9 cellular contexts compared by ENCODE assay signal in genomic region chr1:206555473-206555935, GRCh38. TPM values are rescaled to one million over a fixed set of nuclear protein-coding genes. Genes with fewer than 3 reads are reported as not detected.
A peak's percentile ranks its signal among the peaks of the same experiment; 100 is the strongest.
DNase-seq lines count a peak whose midpoint lies in the region; ATAC-seq and TF ChIP-seq lines count a peak whose summit lies in the region.
"Had no signal": no experiment of that assay in that cellular context is flagged by ENCODE, and none has a peak within 500 bp of the region (broad histone marks: within the 10 kb centered on the region; RNA-seq: fewer than 3 reads in every experiment).

No MANE protein-coding gene starts in this region.

- H3K4me3 ChIP-seq in neutrophil (ENCODE audit: low read depth in 1 of 2, low read length in 1 of 2) (peak overlapping the region in 1 of 2 experiments; percentile 96), BE2C (ENCODE audit: low read depth, low read length) (no peak overlapping the region)

- ATAC-seq in T-cell (replicated peaks in 1 of 4) (no peak), WTC11 (no peak; the same call in 1 of the 2 replicates), HG03095 (IDR thresholded peaks at IDR 0.05; ENCODE audit: unreplicated experiment) (no peak)

- H3K9me3 Mint-ChIP-seq in T-cell (no peaks in the 10 kb centered on the region), WTC11 (no peaks in the 10 kb centered on the region)

- H3K27ac ChIP-seq in neutrophil: peak overlapping the region; percentile 100

- peak overlapping the region; percentile 88 to 93 for H3K27ac Mint-ChIP-seq in T-cell
- H3K27ac Mint-ChIP-seq in WTC11: no peak overlapping the region

- H3K4me1 Mint-ChIP-seq in T-cell: peaks cover 71 to 78% (median 75%) of the 10 kb centered on the region in 3 donors
- peaks cover 35% of the 10 kb centered on the region for H3K4me1 Mint-ChIP-seq in WTC11

- H3K36me3 Mint-ChIP-seq in T-cell: peaks cover 21% of the 10 kb centered on the region
- H3K36me3 Mint-ChIP-seq in WTC11: no peaks in the 10 kb centered on the region

- no peaks in the 10 kb centered on the region for H3K27me3 Mint-ChIP-seq in T-cell
- H3K27me3 Mint-ChIP-seq in WTC11 (ENCODE audit: low read depth): peaks cover 36% of the 10 kb centered on the region

- H3K27me3 ChIP-seq in neutrophil: no peaks in the 10 kb centered on the region
- peaks cover 16% of the 10 kb centered on the region for H3K27me3 ChIP-seq in BE2C

- H3K4me1 ChIP-seq in neutrophil (ENCODE audit: control insufficient read depth in 1 of 2, insufficient read depth in 1 of 2, low read depth in 1 of 2, low read length in 1 of 2) (peaks cover 47 to 53% of the 10 kb centered on the region in 2 experiments), BE2C (no peaks in the 10 kb centered on the region)

- H3K9me3 ChIP-seq in neutrophil (no peaks in the 10 kb centered on the region), BE2C (no peaks in the 10 kb centered on the region)

- POLR2A ChIA-PET in T-cell (lab: Charles Lee): interaction anchor here (0.6 to 2.0 kb wide), 7 partner anchors 10 to 806 kb away, joined by 3 to 9 read pairs (median 4); no protein-coding TSS in a partner anchor
- POLR2A ChIA-PET in WTC11 (lab: Charles Lee): interaction anchor here (0.6 to 1.3 kb wide), 3 partner anchors 11 to 20 kb away, joined by 3 to 5 read pairs (median 3); no protein-coding TSS in a partner anchor

- TF ChIP-seq CTCF in neutrophil (IDR thresholded peaks at IDR 0.05): no peak
- TF ChIP-seq CTCF in WTC11 (IDR thresholded peaks at IDR 0.05): no peak
- TF ChIP-seq CTCF in BE2C (IDR thresholded peaks at IDR 0.05; ENCODE audit: low read depth, low read length): no peak

- H3K36me3 ChIP-seq in neutrophil (peaks cover 13% of the 10 kb centered on the region), BE2C (no peaks in the 10 kb centered on the region)

- peak; percentile 19 for DNase-seq in COLO668 (lab: John Stamatoyannopoulos, UW; ENCODE audit: unreplicated experiment)
- peak in 8 of 34 experiments; percentile 18 to 41 (median 27) for DNase-seq in T-cell
- DNase-seq in effector CD8-positive, alpha-beta T cell (lab: John Stamatoyannopoulos, UW): peak; percentile 17
- DNase-seq in WTC11 (ENCODE audit: low spot score): no peak
- DNase-seq in BE2C: no peak
- no peak for DNase-seq in NCI-H2107 treated with DMSO at 0.1 percent for 48 hours (lab: John Stamatoyannopoulos, UW; ENCODE audit: unreplicated experiment)
- DNase-seq: SIG-M5 had no signal

- CTCF ChIA-PET in T-cell (lab: Charles Lee): interaction anchor here (0.7 to 4.5 kb wide), 14 partner anchors 10 to 57 kb away, joined by 3 to 51 read pairs (median 6); partner anchors contain the start of genes EIF2D (in 1 of the 2) and RASSF5 (in 1 of the 2)
- CTCF ChIA-PET in WTC11 (lab: Charles Lee): interaction anchor here (0.9 to 4.4 kb wide), 10 partner anchors 10 to 376 kb away, joined by 3 to 49 read pairs (median 8); partner anchors contain the start of genes EIF2D and RASSF5

- H3K4me3 Mint-ChIP-seq in T-cell (peak overlapping the region; percentile 88 to 97 (median 96)), WTC11 (no peak overlapping the region)

TF ChIP-seq in WTC11, 78 proteins besides CTCF, POLR2A, EP300 and RAD21 (continues in another document):
- TF ChIP-seq, protein P1, sequence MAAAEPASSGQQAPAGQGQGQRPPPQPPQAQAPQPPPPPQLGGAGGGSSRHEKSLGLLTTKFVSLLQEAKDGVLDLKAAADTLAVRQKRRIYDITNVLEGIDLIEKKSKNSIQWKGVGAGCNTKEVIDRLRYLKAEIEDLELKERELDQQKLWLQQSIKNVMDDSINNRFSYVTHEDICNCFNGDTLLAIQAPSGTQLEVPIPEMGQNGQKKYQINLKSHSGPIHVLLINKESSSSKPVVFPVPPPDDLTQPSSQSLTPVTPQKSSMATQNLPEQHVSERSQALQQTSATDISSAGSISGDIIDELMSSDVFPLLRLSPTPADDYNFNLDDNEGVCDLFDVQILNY (CRISPR knock-in tag; IDR thresholded peaks at IDR 0.05): no peak
- TF ChIP-seq, protein P2, sequence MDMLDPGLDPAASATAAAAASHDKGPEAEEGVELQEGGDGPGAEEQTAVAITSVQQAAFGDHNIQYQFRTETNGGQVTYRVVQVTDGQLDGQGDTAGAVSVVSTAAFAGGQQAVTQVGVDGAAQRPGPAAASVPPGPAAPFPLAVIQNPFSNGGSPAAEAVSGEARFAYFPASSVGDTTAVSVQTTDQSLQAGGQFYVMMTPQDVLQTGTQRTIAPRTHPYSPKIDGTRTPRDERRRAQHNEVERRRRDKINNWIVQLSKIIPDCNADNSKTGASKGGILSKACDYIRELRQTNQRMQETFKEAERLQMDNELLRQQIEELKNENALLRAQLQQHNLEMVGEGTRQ (CRISPR knock-in tag; IDR thresholded peaks at IDR 0.05): no peak
- TF ChIP-seq, protein P3, sequence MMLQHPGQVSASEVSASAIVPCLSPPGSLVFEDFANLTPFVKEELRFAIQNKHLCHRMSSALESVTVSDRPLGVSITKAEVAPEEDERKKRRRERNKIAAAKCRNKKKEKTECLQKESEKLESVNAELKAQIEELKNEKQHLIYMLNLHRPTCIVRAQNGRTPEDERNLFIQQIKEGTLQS (CRISPR knock-in tag; conservative IDR thresholded peaks at IDR 0.05): no peak
- TF ChIP-seq, protein P4, sequence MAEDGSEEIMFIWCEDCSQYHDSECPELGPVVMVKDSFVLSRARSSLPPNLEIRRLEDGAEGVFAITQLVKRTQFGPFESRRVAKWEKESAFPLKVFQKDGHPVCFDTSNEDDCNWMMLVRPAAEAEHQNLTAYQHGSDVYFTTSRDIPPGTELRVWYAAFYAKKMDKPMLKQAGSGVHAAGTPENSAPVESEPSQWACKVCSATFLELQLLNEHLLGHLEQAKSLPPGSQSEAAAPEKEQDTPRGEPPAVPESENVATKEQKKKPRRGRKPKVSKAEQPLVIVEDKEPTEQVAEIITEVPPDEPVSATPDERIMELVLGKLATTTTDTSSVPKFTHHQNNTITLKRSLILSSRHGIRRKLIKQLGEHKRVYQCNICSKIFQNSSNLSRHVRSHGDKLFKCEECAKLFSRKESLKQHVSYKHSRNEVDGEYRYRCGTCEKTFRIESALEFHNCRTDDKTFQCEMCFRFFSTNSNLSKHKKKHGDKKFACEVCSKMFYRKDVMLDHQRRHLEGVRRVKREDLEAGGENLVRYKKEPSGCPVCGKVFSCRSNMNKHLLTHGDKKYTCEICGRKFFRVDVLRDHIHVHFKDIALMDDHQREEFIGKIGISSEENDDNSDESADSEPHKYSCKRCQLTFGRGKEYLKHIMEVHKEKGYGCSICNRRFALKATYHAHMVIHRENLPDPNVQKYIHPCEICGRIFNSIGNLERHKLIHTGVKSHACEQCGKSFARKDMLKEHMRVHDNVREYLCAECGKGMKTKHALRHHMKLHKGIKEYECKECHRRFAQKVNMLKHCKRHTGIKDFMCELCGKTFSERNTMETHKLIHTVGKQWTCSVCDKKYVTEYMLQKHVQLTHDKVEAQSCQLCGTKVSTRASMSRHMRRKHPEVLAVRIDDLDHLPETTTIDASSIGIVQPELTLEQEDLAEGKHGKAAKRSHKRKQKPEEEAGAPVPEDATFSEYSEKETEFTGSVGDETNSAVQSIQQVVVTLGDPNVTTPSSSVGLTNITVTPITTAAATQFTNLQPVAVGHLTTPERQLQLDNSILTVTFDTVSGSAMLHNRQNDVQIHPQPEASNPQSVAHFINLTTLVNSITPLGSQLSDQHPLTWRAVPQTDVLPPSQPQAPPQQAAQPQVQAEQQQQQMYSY (CRISPR knock-in tag; IDR thresholded peaks at IDR 0.05): no peak
- TF ChIP-seq ZNF423 (CRISPR knock-in tag; IDR thresholded peaks at IDR 0.05): no peak
- TF ChIP-seq, protein P5, sequence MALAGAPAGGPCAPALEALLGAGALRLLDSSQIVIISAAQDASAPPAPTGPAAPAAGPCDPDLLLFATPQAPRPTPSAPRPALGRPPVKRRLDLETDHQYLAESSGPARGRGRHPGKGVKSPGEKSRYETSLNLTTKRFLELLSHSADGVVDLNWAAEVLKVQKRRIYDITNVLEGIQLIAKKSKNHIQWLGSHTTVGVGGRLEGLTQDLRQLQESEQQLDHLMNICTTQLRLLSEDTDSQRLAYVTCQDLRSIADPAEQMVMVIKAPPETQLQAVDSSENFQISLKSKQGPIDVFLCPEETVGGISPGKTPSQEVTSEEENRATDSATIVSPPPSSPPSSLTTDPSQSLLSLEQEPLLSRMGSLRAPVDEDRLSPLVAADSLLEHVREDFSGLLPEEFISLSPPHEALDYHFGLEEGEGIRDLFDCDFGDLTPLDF (CRISPR knock-in tag; IDR thresholded peaks at IDR 0.05): no peak
- no peak for TF ChIP-seq NR1H2 (CRISPR knock-in tag; IDR thresholded peaks at IDR 0.05)
- TF ChIP-seq, protein P6, sequence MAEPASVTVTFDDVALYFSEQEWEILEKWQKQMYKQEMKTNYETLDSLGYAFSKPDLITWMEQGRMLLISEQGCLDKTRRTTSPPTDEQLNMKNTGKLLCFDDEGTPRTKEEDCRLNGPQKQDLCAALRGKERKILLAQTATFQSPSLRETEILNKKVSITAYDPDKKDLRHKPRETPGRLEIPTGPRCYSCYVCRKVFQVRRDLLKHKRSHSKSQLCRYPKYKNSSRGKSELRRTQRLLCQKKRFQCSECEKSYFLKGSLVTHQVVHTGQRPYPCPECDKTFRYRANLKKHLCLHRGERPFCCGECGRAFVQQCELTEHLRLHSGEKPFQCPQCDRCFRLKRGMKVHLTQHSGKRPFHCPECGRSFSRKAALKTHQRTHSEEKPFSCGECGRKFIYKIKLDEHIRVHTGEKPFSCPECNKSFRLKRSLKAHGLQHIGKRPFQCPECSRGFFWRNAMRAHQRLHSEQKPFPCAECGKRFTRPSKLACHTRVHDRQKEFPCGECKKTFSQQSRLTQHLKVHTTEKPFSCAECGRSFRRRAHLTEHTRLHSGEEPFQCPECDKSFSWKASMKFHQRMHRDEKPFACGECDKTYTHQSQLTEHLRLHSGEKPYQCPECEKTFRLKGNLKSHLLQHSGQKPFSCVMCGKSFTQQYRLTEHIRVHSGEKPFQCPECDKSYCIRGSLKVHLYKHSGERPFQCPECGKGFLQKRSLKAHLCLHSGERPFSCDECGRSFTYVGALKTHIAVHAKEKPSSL (CRISPR knock-in tag; conservative IDR thresholded peaks at IDR 0.05): no peak
- no peak for TF ChIP-seq ESRRA (CRISPR knock-in tag; IDR thresholded peaks at IDR 0.05; ENCODE audit: borderline replicate concordance)

RNA-seq across cellular contexts. Expression of gene RASSF5, which starts 48.2 kb away (rescaled TPM):
- total RNA-seq in T-cell (100 to 1,000 TPM; 174 to 224 (median 204) TPM), WTC11 (2021) (1.7 to 2.1 TPM (median 1.7 TPM) in 3 replicates)
- 1.3 TPM for polyA plus RNA-seq in BE2C (2012; ENCODE audit: insufficient read depth, insufficient read length, low read depth)

RNA-seq across cellular contexts. Expression of gene EIF2D, which starts 56.8 kb away (rescaled TPM):
- total RNA-seq in T-cell: 10 to 100 TPM; 48.0 to 56.7 (median 49.3) TPM
- 35.7 to 36.8 TPM (median 35.9 TPM) in 3 replicates for total RNA-seq in WTC11 (2021)
- 24.4 TPM for polyA plus RNA-seq in BE2C (2012; ENCODE audit: insufficient read depth, insufficient read length, low read depth)

Comparison
In these comparisons a context has a peak if more than half of its experiments do, and no peak if none do; other contexts are left out.
1. DNase-seq: peak in COLO668 (single experiment) and effector CD8-positive, alpha-beta T cell (single experiment); none in WTC11 (single experiment), BE2C (single experiment) and NCI-H2107 treated with DMSO at 0.1 percent for 48 hours (single experiment).
2. RNA of gene RASSF5, which starts 48.2 kb away (total RNA-seq): 174 to 224 TPM in T-cell; 1.7 to 2.1 TPM in WTC11; every median in the first group is over 10 times any median in the second.